Comparison of ENCODE assay signal across 8 cellular contexts in genomic region chr1:19430121-19431068, GRCh38. TPM values are rescaled to one million over a fixed set of nuclear protein-coding genes. Genes with fewer than 3 reads are reported as not detected.
DNase-seq lines count a peak whose midpoint lies in the region; ATAC-seq and TF ChIP-seq lines count a peak whose summit lies in the region.

No MANE protein-coding gene starts in this region.

- CTCF ChIA-PET in RWPE1 (lab: Yijun Ruan, JAX): no interaction called here

- H3K9ac ChIP-seq in DND-41 (ENCODE audit: low read depth, low read length): no peak overlapping the region

- TF ChIP-seq CTCF in DND-41 (IDR thresholded peaks at IDR 0.05; ENCODE audit: borderline replicate concordance, extremely low read depth, low read length, poor library complexity, severe bottlenecking) (no peak), RWPE1 (conservative IDR thresholded peaks at IDR 0.05; ENCODE audit: low read depth) (no peak), fibroblast of villous mesenchyme (IDR thresholded peaks at IDR 0.05; ENCODE audit: insufficient read depth, low read depth, low read length) (no peak)

- POLR2A ChIA-PET in RWPE1 (lab: Yijun Ruan, JAX; ENCODE audit: low non-redundant PET): no interaction called here

- peak; percentile 39; the same call in 1 of the 3 replicates for ATAC-seq in DND-41 (ENCODE audit: insufficient read depth, low read depth)
- ATAC-seq in GM18502 (IDR thresholded peaks at IDR 0.05; ENCODE audit: poor library complexity, unreplicated experiment): no peak

- no peaks in the 10 kb centered on the region for H3K27me3 ChIP-seq in DND-41 (ENCODE audit: insufficient read depth, low read length, poor library complexity)

- H3K27ac ChIP-seq in DND-41 (ENCODE audit: low read length): no peak overlapping the region
- H3K27ac ChIP-seq in RWPE1: peak overlapping the region; percentile 67

- no peak overlapping the region for H3K4me3 ChIP-seq in DND-41 (ENCODE audit: low read depth in 1 of 2, low read length in 2 of 2)
- no peak overlapping the region for H3K4me3 ChIP-seq in fibroblast of villous mesenchyme (ENCODE audit: low read depth, low read length)

- peaks cover 96% of the 10 kb centered on the region for H3K79me2 ChIP-seq in DND-41 (ENCODE audit: insufficient read depth, low read length)

- DNase-seq in DND-41: no peak
- DNase-seq in RWPE1 (ENCODE audit: low spot score): peak; percentile 70
- peak; percentile 80 for DNase-seq in fibroblast of villous mesenchyme (ENCODE audit: low read depth)
- peak; percentile 64 for DNase-seq in pulmonary artery endothelial cell (ENCODE audit: low read depth, low spot score)
- DNase-seq in cortex of kidney (lab: John Stamatoyannopoulos, UW): no peak
- no peak for DNase-seq in HuH-7.5 (ENCODE audit: low spot score)
- no peak for DNase-seq in middle frontal gyrus (ENCODE audit: extremely low spot score, low spot score)

- peaks cover 79% of the 10 kb centered on the region for H4K20me1 ChIP-seq in DND-41 (ENCODE audit: insufficient read depth, low read length)

- H3K36me3 ChIP-seq in DND-41 (ENCODE audit: insufficient read depth, low read length): no peaks in the 10 kb centered on the region; the same call in 1 of the 2 replicates

- H2AFZ ChIP-seq in DND-41 (ENCODE audit: low read depth, low read length): no peak overlapping the region

- H3K4me2 ChIP-seq in DND-41 (ENCODE audit: insufficient read depth, low read length): no peak overlapping the region

- no peaks in the 10 kb centered on the region for H3K4me1 ChIP-seq in DND-41 (ENCODE audit: insufficient read depth, low read length)

- H3K9me3 ChIP-seq in DND-41 (ENCODE audit: insufficient read depth, low read length, severe bottlenecking): no peaks in the 10 kb centered on the region

RNA-seq across cellular contexts. Expression of gene CAPZB, which starts 54.9 kb away (rescaled TPM):
- total RNA-seq in fibroblast of villous mesenchyme: 173 and 183 TPM in 2 replicates
- 113 and 132 TPM in 2 replicates for total RNA-seq in pulmonary artery endothelial cell

Comparison
In these comparisons a context has a peak if more than half of its experiments do, and no peak if none do; other contexts are left out.
1. DNase-seq: peak in RWPE1 (single experiment), fibroblast of villous mesenchyme (single experiment) and pulmonary artery endothelial cell (single experiment); none in DND-41 (single experiment), cortex of kidney (single experiment), HuH-7.5 (single experiment) and middle frontal gyrus (single experiment).